In genomic region chr1:233424727-233425222, GRCh38 we compare ENCODE assay signal across 12 cellular contexts.
DNase-seq lines count a peak whose midpoint lies in the region; TF ChIP-seq lines count a peak whose summit lies in the region.
"Had no signal": no experiment of that assay in that cellular context is flagged by ENCODE, and none has a peak within 500 bp of the region (broad histone marks: within the 10 kb centered on the region; RNA-seq: fewer than 3 reads in every experiment).

No MANE protein-coding gene starts in this region.

- H3K27ac ChIP-seq in PC-9 (no peak overlapping the region), fibroblast of lung (ENCODE audit: insufficient read depth, low read length) (no peak overlapping the region)
- H3K27ac ChIP-seq: left ventricle myocardium inferior had no signal

- H3K36me3 ChIP-seq in PC-9 (ENCODE audit: low read depth) (no peaks in the 10 kb centered on the region), fibroblast of lung (ENCODE audit: control insufficient read depth, insufficient read depth, low read length) (no peaks in the 10 kb centered on the region)
- H3K36me3 ChIP-seq: left ventricle myocardium inferior had no signal

- H3K4me1 ChIP-seq in PC-9 (replicated peaks; ENCODE audit: insufficient read depth) (no peaks in the 10 kb centered on the region), fibroblast of lung (ENCODE audit: control insufficient read depth, extremely low read depth, insufficient read depth, low read length) (no peaks in the 10 kb centered on the region)
- H3K4me1 ChIP-seq: left ventricle myocardium inferior had no signal

- H3F3A ChIP-seq in PC-9 (ENCODE audit: insufficient read depth, low read depth) = no peaks in the 10 kb centered on the region

- TF ChIP-seq CTCF in PC-9 (conservative IDR thresholded peaks at IDR 0.05) (no peak; the same call in 1 of the 2 replicates), fibroblast of lung (conservative IDR thresholded peaks at IDR 0.05 in 1 of 2, IDR thresholded peaks at IDR 0.05 in 1 of 2; ENCODE audit: low read depth in 1 of 2, low read length in 2 of 2) (peak; percentile 6 to 32)

- DNase-seq in H4 (ENCODE audit: low spot score) (peak; percentile 45), PC-9 (no peak), fibroblast of lung (ENCODE audit: low read depth in 2 of 2) (peak in 1 of 2 donors; percentile 2), renal cortical epithelial cell (ENCODE audit: low read depth) (peak; percentile 45), posterior vena cava (ENCODE audit: low spot score) (no peak)
- no peak for DNase-seq in activated CD4-positive, alpha-beta memory T cell treated with anti-CD3 and anti-CD28 coated beads for 36 hours
- DNase-seq in activated CD8-positive, alpha-beta memory T cell treated with anti-CD3 and anti-CD28 coated beads for 24 hours = no peak
- DNase-seq: activated CD4-positive, alpha-beta memory T cell treated with anti-CD3 and anti-CD28 coated beads, Interleukin-2, amount 10 ng/mL, durations not matched to agents 7 days and 5 days; activated effector memory CD4-positive, alpha-beta T cell treated with Interleukin-2 at 50 U/mL for 16 hours; left ventricle myocardium inferior; NCI-H1417 treated with DMSO at 0.1 percent for 48 hours; NCI-H526 had no signal

- H3K27me3 Mint-ChIP-seq in activated CD4-positive, alpha-beta memory T cell treated with anti-CD3 and anti-CD28 coated beads for 36 hours = peaks cover 10% of the 10 kb centered on the region

- H4K20me1 ChIP-seq in PC-9 (ENCODE audit: insufficient read depth) (no peaks in the 10 kb centered on the region), fibroblast of lung (ENCODE audit: control insufficient read depth, extremely low read depth, insufficient read depth, low read length) (no peaks in the 10 kb centered on the region)

- peaks cover 6% of the 10 kb centered on the region for H3K4me1 Mint-ChIP-seq in activated CD4-positive, alpha-beta memory T cell treated with anti-CD3 and anti-CD28 coated beads for 36 hours (ENCODE audit: low read depth)

- no TSS peak for BruUV-seq in PC-9 (replicated peaks; lab: Mats Ljungman, UMichigan)

- no peak overlapping the region for H3K4me3 ChIP-seq in PC-9
- no peak overlapping the region for H3K4me3 ChIP-seq in fibroblast of lung (replicated peaks in 1 of 4; ENCODE audit: control extremely low read depth in 1 of 4, insufficient read depth in 1 of 4, low read depth in 3 of 4, low read length in 4 of 4)
- H3K4me3 ChIP-seq: left ventricle myocardium inferior had no signal

- intact Hi-C loops in PC-9 (cut with micrococcal nuclease; ENCODE audit: unreplicated experiment) = no loop called here
- intact Hi-C loops in posterior vena cava (cut with DNase I) = no loop called here
- intact Hi-C loops in activated CD4-positive, alpha-beta memory T cell treated with anti-CD3 and anti-CD28 coated beads for 36 hours (cut with micrococcal nuclease) = loop anchor here (2.0 kb wide), 1 partner anchor 30 kb away; no protein-coding TSS in a partner anchor

- H3K9me2 ChIP-seq in PC-9 (ENCODE audit: insufficient read depth) = no peaks in the 10 kb centered on the region

- POLR2A ChIA-PET in PC-9 (lab: Charles Lee; ENCODE audit: unreplicated experiment) = no interaction called here
- POLR2A ChIA-PET in activated CD4-positive, alpha-beta memory T cell treated with anti-CD3 and anti-CD28 coated beads for 36 hours (lab: Charles Lee) = no interaction called here

- H2AFZ ChIP-seq in PC-9 (peak overlapping the region; percentile 33; the same call in 1 of the 2 replicates), fibroblast of lung (ENCODE audit: low read length) (no peak overlapping the region)

- H3K9me3 Mint-ChIP-seq in activated CD4-positive, alpha-beta memory T cell treated with anti-CD3 and anti-CD28 coated beads for 36 hours = no peaks in the 10 kb centered on the region
- H3K9me3 Mint-ChIP-seq: activated CD4-positive, alpha-beta memory T cell treated with anti-CD3 and anti-CD28 coated beads, Interleukin-2, amount 10 ng/mL, durations not matched to agents 7 days and 5 days had no signal

- no peak overlapping the region for H3K4me2 ChIP-seq in PC-9
- H3K4me2 ChIP-seq in fibroblast of lung (ENCODE audit: extremely low read depth, insufficient read depth, low read length) = no peak overlapping the region

- H3K36me3 Mint-ChIP-seq in activated CD4-positive, alpha-beta memory T cell treated with anti-CD3 and anti-CD28 coated beads for 36 hours = no peaks in the 10 kb centered on the region

- H3K27ac Mint-ChIP-seq in activated CD4-positive, alpha-beta memory T cell treated with anti-CD3 and anti-CD28 coated beads for 36 hours = no peak overlapping the region
- H3K27ac Mint-ChIP-seq: activated CD4-positive, alpha-beta memory T cell treated with anti-CD3 and anti-CD28 coated beads, Interleukin-2, amount 10 ng/mL, durations not matched to agents 7 days and 5 days had no signal

- CTCF ChIA-PET in PC-9 (lab: Charles Lee) = no interaction called here
- CTCF ChIA-PET in activated CD4-positive, alpha-beta memory T cell treated with anti-CD3 and anti-CD28 coated beads for 36 hours (lab: Charles Lee) = interaction anchor here (1.2 to 1.8 kb wide), 2 partner anchors 15 to 17 kb away, joined by 3 to 9 read pairs; no protein-coding TSS in a partner anchor

- H3K27me3 ChIP-seq in PC-9 (ENCODE audit: insufficient read depth, low read depth) (no peaks in the 10 kb centered on the region), fibroblast of lung (ENCODE audit: control insufficient read depth, insufficient read depth, low read length) (no peaks in the 10 kb centered on the region)

- H3K79me2 ChIP-seq in PC-9 (ENCODE audit: low read depth) = no peaks in the 10 kb centered on the region
- H3K79me2 ChIP-seq in fibroblast of lung (ENCODE audit: control insufficient read depth, insufficient read depth, low read length) = no peaks in the 10 kb centered on the region

- H3K9me3 ChIP-seq in PC-9 (ENCODE audit: insufficient read depth, low read depth) = no peaks in the 10 kb centered on the region
- H3K9me3 ChIP-seq in fibroblast of lung (ENCODE audit: control insufficient read depth, insufficient read depth, low read depth, low read length) = no peaks in the 10 kb centered on the region

- no peak overlapping the region for H3K9ac ChIP-seq in fibroblast of lung (ENCODE audit: insufficient read depth, low read length)

- H3K4me3 Mint-ChIP-seq in activated CD4-positive, alpha-beta memory T cell treated with anti-CD3 and anti-CD28 coated beads for 36 hours = no peak overlapping the region
- H3K4me3 Mint-ChIP-seq: activated CD4-positive, alpha-beta memory T cell treated with anti-CD3 and anti-CD28 coated beads, Interleukin-2, amount 10 ng/mL, durations not matched to agents 7 days and 5 days had no signal

Comparison
In these comparisons a context has a peak if more than half of its experiments do, and no peak if none do; other contexts are left out.
1. DNase-seq: peak in H4 (single experiment) and renal cortical epithelial cell (single experiment); none in PC-9 (0 of 2), posterior vena cava (single experiment), activated CD4-positive, alpha-beta memory T cell treated with anti-CD3 and anti-CD28 coated beads for 36 hours (single experiment) and activated CD8-positive, alpha-beta memory T cell treated with anti-CD3 and anti-CD28 coated beads for 24 hours (single experiment).